In genomic region chrX:3697701-3698279, GRCh38 we compare ENCODE assay signal across 10 cellular contexts. TPM values are rescaled to one million over a fixed set of nuclear protein-coding genes. Genes with fewer than 3 reads are reported as not detected.
DNase-seq lines count a peak whose midpoint lies in the region; ATAC-seq and TF ChIP-seq lines count a peak whose summit lies in the region.
"Had no signal": no experiment of that assay in that cellular context is flagged by ENCODE, and none has a peak within 500 bp of the region (broad histone marks: within the 10 kb centered on the region; RNA-seq: fewer than 3 reads in every experiment).

No MANE protein-coding gene starts in this region.

- no peak overlapping the region for H3K27ac Mint-ChIP-seq in activated CD4-positive, alpha-beta T cell treated with anti-CD3 and anti-CD28 coated beads for 36 hours
- H3K27ac Mint-ChIP-seq: activated naive CD8-positive, alpha-beta T cell treated with anti-CD3 and anti-CD28 coated beads, Interleukin-2, amount 10 ng/mL, durations not matched to agents 7 days and 5 days had no signal

- no peaks in the 10 kb centered on the region for H3K27me3 ChIP-seq in prostate gland (replicated peaks; ENCODE audit: insufficient read depth)

- in situ Hi-C loops in G401 (cut with HindIII; ENCODE audit: low sequenced_read_pairs): no loop called here

- peaks cover 48% of the 10 kb centered on the region for H3K4me1 Mint-ChIP-seq in activated CD4-positive, alpha-beta T cell treated with anti-CD3 and anti-CD28 coated beads for 36 hours

- no peak overlapping the region for H3K4me3 ChIP-seq in prostate gland

- H3K36me3 ChIP-seq in prostate gland: no peaks in the 10 kb centered on the region

- WGBS in prostate gland: 12% methylated on average over 12 of the region's 16 CpGs

- POLR2A ChIA-PET in activated CD4-positive, alpha-beta T cell treated with anti-CD3 and anti-CD28 coated beads for 36 hours (lab: Charles Lee): no interaction called here

- H3K9me3 Mint-ChIP-seq in activated CD4-positive, alpha-beta T cell treated with anti-CD3 and anti-CD28 coated beads for 36 hours (ENCODE audit: low read depth): no peaks in the 10 kb centered on the region
- H3K9me3 Mint-ChIP-seq: activated naive CD8-positive, alpha-beta T cell treated with anti-CD3 and anti-CD28 coated beads, Interleukin-2, amount 10 ng/mL, durations not matched to agents 7 days and 5 days had no signal

- H3K4me3 Mint-ChIP-seq in activated CD4-positive, alpha-beta T cell treated with anti-CD3 and anti-CD28 coated beads for 36 hours: no peak overlapping the region
- H3K4me3 Mint-ChIP-seq: activated naive CD8-positive, alpha-beta T cell treated with anti-CD3 and anti-CD28 coated beads, Interleukin-2, amount 10 ng/mL, durations not matched to agents 7 days and 5 days had no signal

- peak overlapping the region; percentile 42 to 46 for H3K27ac ChIP-seq in prostate gland

- peaks cover 11% of the 10 kb centered on the region for H3K36me3 Mint-ChIP-seq in activated CD4-positive, alpha-beta T cell treated with anti-CD3 and anti-CD28 coated beads for 36 hours (ENCODE audit: low read depth)

- no peaks in the 10 kb centered on the region for H3K27me3 Mint-ChIP-seq in activated CD4-positive, alpha-beta T cell treated with anti-CD3 and anti-CD28 coated beads for 36 hours
- H3K27me3 Mint-ChIP-seq: activated naive CD8-positive, alpha-beta T cell treated with anti-CD3 and anti-CD28 coated beads, Interleukin-2, amount 10 ng/mL, durations not matched to agents 7 days and 5 days had no signal

- H3K9me3 ChIP-seq in prostate gland: no peaks in the 10 kb centered on the region

- no peak for TF ChIP-seq POLR2A in prostate gland (IDR thresholded peaks at IDR 0.05)

- CTCF ChIA-PET in activated CD4-positive, alpha-beta T cell treated with anti-CD3 and anti-CD28 coated beads for 36 hours (lab: Charles Lee): no interaction called here

- no peak for TF ChIP-seq CTCF in prostate gland (IDR thresholded peaks at IDR 0.05)

- DNase-seq in G401 (ENCODE audit: low spot score): peak; percentile 8
- DNase-seq in NCI-H526 (lab: John Stamatoyannopoulos, UW): peak; percentile 90 to 93
- DNase-seq in fibroblast of gingiva (ENCODE audit: low read depth): peak; percentile 6
- DNase-seq in prostate gland (ENCODE audit: low spot score): peak; percentile 17
- no peak for DNase-seq in ureter (ENCODE audit: low spot score)
- DNase-seq in SIG-M5 (lab: John Stamatoyannopoulos, UW): no peak
- no peak for DNase-seq in activated CD4-positive, alpha-beta T cell treated with anti-CD3 and anti-CD28 coated beads for 36 hours
- DNase-seq in cerebellar cortex (ENCODE audit: low spot score): no peak
- DNase-seq: activated naive CD8-positive, alpha-beta T cell treated with anti-CD3 and anti-CD28 coated beads, Interleukin-2, amount 10 ng/mL, durations not matched to agents 7 days and 5 days had no signal

- no peaks in the 10 kb centered on the region for H3K4me1 ChIP-seq in prostate gland (replicated peaks)

- ATAC-seq in activated CD4-positive, alpha-beta T cell treated with anti-CD3 and anti-CD28 coated beads for 36 hours: no peak
- ATAC-seq: HCT116 had no signal

- intact Hi-C loops in prostate gland (cut with DNase I): no loop called here
- intact Hi-C loops in activated CD4-positive, alpha-beta T cell treated with anti-CD3 and anti-CD28 coated beads for 36 hours (cut with DNase I, micrococcal nuclease): no loop called here

RNA-seq across cellular contexts. Expression of gene PRKX, which starts 15.7 kb away (rescaled TPM):
- total RNA-seq in G401 (2014; rRNA removed; shearing (Covaris generic)): 9.7 and 25.0 TPM in 2 replicates
- total RNA-seq in prostate gland: 10 to 100 TPM; 17.7 to 30.5 TPM
- total RNA-seq in ureter: 15.2 TPM
- 10 to 100 TPM; 35.0 to 36.3 TPM for total RNA-seq in activated CD4-positive, alpha-beta T cell treated with anti-CD3 and anti-CD28 coated beads for 36 hours

Comparison
In these comparisons a context has a peak if more than half of its experiments do, and no peak if none do; other contexts are left out.
1. DNase-seq: peak in G401 (single experiment), NCI-H526 (2 of 2), fibroblast of gingiva (single experiment) and prostate gland (single experiment); none in ureter (single experiment), SIG-M5 (single experiment), activated CD4-positive, alpha-beta T cell treated with anti-CD3 and anti-CD28 coated beads for 36 hours (single experiment) and cerebellar cortex (single experiment).